Comparison of ENCODE assay signal across 9 cellular contexts in the genomic region with DNA sequence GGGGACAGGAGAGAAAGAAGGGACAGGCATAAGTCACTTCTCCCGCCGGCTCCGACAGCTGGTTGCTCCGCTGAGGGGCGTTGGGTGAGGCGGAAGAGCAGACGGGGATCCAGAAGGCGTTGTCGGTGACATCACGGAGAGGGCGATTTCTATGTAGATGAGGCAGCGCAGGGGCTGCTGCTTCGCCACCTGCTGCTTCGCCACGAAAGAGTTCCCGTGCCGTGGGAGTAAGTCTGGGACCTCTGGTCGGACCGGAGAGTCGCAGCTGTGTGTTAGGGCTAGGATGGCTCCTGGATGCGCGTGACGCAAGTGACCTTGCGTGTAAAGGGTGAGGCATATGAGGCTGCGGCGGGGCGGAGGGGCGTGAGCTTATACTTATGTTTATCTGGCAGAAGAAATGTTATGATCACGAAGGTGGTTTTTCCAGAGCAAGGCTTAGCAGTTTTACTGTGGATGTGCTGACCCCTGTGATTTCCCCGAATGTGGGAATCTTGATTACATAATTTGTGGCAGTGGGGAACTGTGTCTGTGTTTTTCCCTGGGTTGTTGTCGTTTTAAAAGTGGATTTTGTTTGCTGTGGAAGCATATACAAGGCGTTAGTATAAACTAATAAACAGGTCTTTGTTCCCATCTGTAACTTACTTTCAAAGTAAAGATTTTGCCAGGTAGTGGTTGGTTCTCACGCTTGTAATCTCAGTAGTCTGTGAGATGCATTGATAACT. TPM values are rescaled to one million over a fixed set of nuclear protein-coding genes. Genes with fewer than 3 reads are reported as not detected.
DNase-seq lines count a peak whose midpoint lies in the region; ATAC-seq and TF ChIP-seq lines count a peak whose summit lies in the region.
"Not testable (repeated sequence)": the region's sequence is repeated elsewhere in the genome, so short reads cannot be mapped to it uniquely, and the experiment has no call there.
"Had no signal": no experiment of that assay in that cellular context is flagged by ENCODE, and none has a peak within 500 bp of the region (broad histone marks: within the 10 kb centered on the region; RNA-seq: fewer than 3 reads in every experiment).

No MANE protein-coding gene starts in this region.

- peak; percentile 71 for ATAC-seq in HG03139 (IDR thresholded peaks at IDR 0.05; ENCODE audit: unreplicated experiment)

- H3K36me3 ChIP-seq in liver (ENCODE audit: control insufficient read depth in 4 of 4, insufficient read depth in 3 of 4, low read depth in 1 of 4, low read length in 3 of 4): not testable (repeated sequence)

- POLR2A ChIA-PET in activated CD4-positive, alpha-beta memory T cell treated with anti-CD3 and anti-CD28 coated beads, Interleukin-2, amount 10 ng/mL, durations not matched to agents 7 days and 5 days (lab: Charles Lee): interaction anchor here (1.3 to 1.4 kb wide), 2 partner anchors 87 to 92 kb away, joined by 3 to 26 read pairs; no protein-coding TSS in a partner anchor

- H3K27ac ChIP-seq in liver (ENCODE audit: low read depth in 1 of 2, low read length in 2 of 2): peak overlapping the region; percentile 55 to 78

- peak; percentile 11 for DNase-seq in AG10803 (ENCODE audit: low read depth)
- DNase-seq in NCI-H69 (lab: John Stamatoyannopoulos, UW): peak; percentile 87
- peak; percentile 83 for DNase-seq in activated CD4-positive, alpha-beta memory T cell treated with anti-CD3 and anti-CD28 coated beads, Interleukin-2, amount 10 ng/mL, durations not matched to agents 7 days and 5 days
- DNase-seq in dermis blood vessel endothelial cell: peak; percentile 2
- DNase-seq in stimulated activated CD4-positive, alpha-beta T cell treated with anti-CD3 and anti-CD28 coated beads, Interleukin-1b, Interleukin-23, amount 100 ng/mL, for 1 hour (ENCODE audit: low read depth in 2 of 2): peak; percentile 51 to 62

- H3K27ac Mint-ChIP-seq in activated CD4-positive, alpha-beta memory T cell treated with anti-CD3 and anti-CD28 coated beads, Interleukin-2, amount 10 ng/mL, durations not matched to agents 7 days and 5 days: peak overlapping the region; percentile 98

- 4% methylated on average over 32 of the region's 33 CpGs for WGBS in liver

- H3K27me3 Mint-ChIP-seq in activated CD4-positive, alpha-beta memory T cell treated with anti-CD3 and anti-CD28 coated beads, Interleukin-2, amount 10 ng/mL, durations not matched to agents 7 days and 5 days: not testable (repeated sequence)

- not testable (repeated sequence) for TF ChIP-seq CTCF in AG10803 (conservative IDR thresholded peaks at IDR 0.05; ENCODE audit: low read length); liver (IDR thresholded peaks at IDR 0.05; ENCODE audit: low read depth, low read length, missing input control)

- not testable (repeated sequence) for H3K27me3 ChIP-seq in liver (ENCODE audit: control insufficient read depth in 4 of 4, insufficient read depth in 4 of 4, low read length in 3 of 4)

- TF ChIP-seq POLR2A in GM19099 (IDR thresholded peaks at IDR 0.05; ENCODE audit: extremely low read depth, insufficient read length, low read depth): peak; percentile 90

- H3K4me3 ChIP-seq in AG10803 (ENCODE audit: low read length): peak overlapping the region; percentile 51
- peak overlapping the region; percentile 29 to 52 (median 41) for H3K4me3 ChIP-seq in liver (ENCODE audit: low read depth in 1 of 3, low read length in 3 of 3)

- H3K9me3 Mint-ChIP-seq in activated CD4-positive, alpha-beta memory T cell treated with anti-CD3 and anti-CD28 coated beads, Interleukin-2, amount 10 ng/mL, durations not matched to agents 7 days and 5 days: not testable (repeated sequence)

- peak overlapping the region; percentile 54 to 66 for H3K9ac ChIP-seq in liver (ENCODE audit: low read depth in 1 of 2, low read length in 2 of 2)

- CTCF ChIA-PET in activated CD4-positive, alpha-beta memory T cell treated with anti-CD3 and anti-CD28 coated beads, Interleukin-2, amount 10 ng/mL, durations not matched to agents 7 days and 5 days (lab: Charles Lee): not testable (repeated sequence)

- H3K4me1 Mint-ChIP-seq in activated CD4-positive, alpha-beta memory T cell treated with anti-CD3 and anti-CD28 coated beads, Interleukin-2, amount 10 ng/mL, durations not matched to agents 7 days and 5 days: peaks cover 28% of the 10 kb centered on the region

- not testable (repeated sequence) for H3K9me3 ChIP-seq in liver (ENCODE audit: control insufficient read depth in 4 of 4, low read length in 3 of 4)

- not testable (repeated sequence) for TF ChIP-seq RAD21 in liver (IDR thresholded peaks at IDR 0.05)

- not testable (repeated sequence) for H3K4me1 ChIP-seq in liver (ENCODE audit: control insufficient read depth in 4 of 4, insufficient read depth in 4 of 4, low read length in 3 of 4)

- peak overlapping the region; percentile 80 for H3K4me3 Mint-ChIP-seq in activated CD4-positive, alpha-beta memory T cell treated with anti-CD3 and anti-CD28 coated beads, Interleukin-2, amount 10 ng/mL, durations not matched to agents 7 days and 5 days

- not testable (repeated sequence) for H3K36me3 Mint-ChIP-seq in activated CD4-positive, alpha-beta memory T cell treated with anti-CD3 and anti-CD28 coated beads, Interleukin-2, amount 10 ng/mL, durations not matched to agents 7 days and 5 days (ENCODE audit: low read depth)

RNA-seq across cellular contexts. Expression of gene PPIAL4A, which starts 52.8 kb away (rescaled TPM):
- total RNA-seq in activated CD4-positive, alpha-beta memory T cell treated with anti-CD3 and anti-CD28 coated beads, Interleukin-2, amount 10 ng/mL, durations not matched to agents 7 days and 5 days: not detected
- not detected in 2 replicates for total RNA-seq in dermis blood vessel endothelial cell
- total RNA-seq in liver: not detected
- polyA plus RNA-seq in liver: not detected
- total RNA-seq: mesenteric fat pad had no signal

Comparison
In these comparisons a context has a peak if more than half of its experiments do, and no peak if none do; other contexts are left out.
1. Peak in every context shown above with its lines: DNase-seq, ATAC-seq, H3K4me3 ChIP-seq and H3K27ac ChIP-seq.
2. DNase-seq: peak in every context shown above with its lines; median percentile 87 in NCI-H69; 83 in activated CD4-positive, alpha-beta memory T cell treated with anti-CD3 and anti-CD28 coated beads, Interleukin-2, amount 10 ng/mL, durations not matched to agents 7 days and 5 days; 56 in stimulated activated CD4-positive, alpha-beta T cell treated with anti-CD3 and anti-CD28 coated beads, Interleukin-1b, Interleukin-23, amount 100 ng/mL, for 1 hour; 11 in AG10803; 2 in dermis blood vessel endothelial cell.